In genomic region chr2:144496660-144497598, GRCh38 we compare ENCODE assay signal across 15 cellular contexts. TPM values are rescaled to one million over a fixed set of nuclear protein-coding genes. Genes with fewer than 3 reads are reported as not detected.
DNase-seq lines count a peak whose midpoint lies in the region; ATAC-seq and TF ChIP-seq lines count a peak whose summit lies in the region.
"Had no signal": no experiment of that assay in that cellular context is flagged by ENCODE, and none has a peak within 500 bp of the region (broad histone marks: within the 10 kb centered on the region; RNA-seq: fewer than 3 reads in every experiment).

No MANE protein-coding gene starts in this region.

- peak overlapping the region; percentile 1 for H3K4me2 ChIP-seq in osteoblast (ENCODE audit: insufficient read depth, low read length)

- peaks cover 93% of the 10 kb centered on the region for H3K79me2 ChIP-seq in osteoblast (ENCODE audit: insufficient read depth, low read length)

- no peak overlapping the region for H2AFZ ChIP-seq in osteoblast (ENCODE audit: low read length)

- TF ChIP-seq CTCF in glutamatergic neuron (IDR thresholded peaks at IDR 0.05; ENCODE audit: partially characterized antibody, unreplicated experiment) = no peak
- no peak for TF ChIP-seq CTCF in osteoblast (IDR thresholded peaks at IDR 0.05; ENCODE audit: extremely low read depth, low read depth, low read length)

- peak overlapping the region; percentile 34 for H3K27ac ChIP-seq in osteoblast (ENCODE audit: low read depth, low read length)
- H3K27ac ChIP-seq: right lobe of liver had no signal

- H3K4me3 ChIP-seq in osteoblast (ENCODE audit: insufficient read depth, low read length) = no peak overlapping the region
- H3K4me3 ChIP-seq: GM12878, MG63, right lobe of liver had no signal

- no peaks in the 10 kb centered on the region for H3K27me3 ChIP-seq in osteoblast (ENCODE audit: insufficient read depth, low read length)
- H3K27me3 ChIP-seq: MG63, right lobe of liver had no signal

- H3K36me3 Mint-ChIP-seq in stimulated activated naive CD8-positive, alpha-beta T cell treated with anti-CD3 and anti-CD28 coated beads, Interleukin-15, Interleukin-2, amounts not matched to agents 100 ng/mL and 50 ng/mL, for 24 hours (ENCODE audit: low read depth) = peaks cover 37% of the 10 kb centered on the region
- H3K36me3 Mint-ChIP-seq in glutamatergic neuron (ENCODE audit: unreplicated experiment) = no peaks in the 10 kb centered on the region

- H3K9me3 ChIP-seq in osteoblast (ENCODE audit: low read depth, low read length) = no peaks in the 10 kb centered on the region
- H3K9me3 ChIP-seq: MG63, right lobe of liver had no signal

- no peaks in the 10 kb centered on the region for H3K27me3 Mint-ChIP-seq in stimulated activated naive CD8-positive, alpha-beta T cell treated with anti-CD3 and anti-CD28 coated beads, Interleukin-15, Interleukin-2, amounts not matched to agents 100 ng/mL and 50 ng/mL, for 24 hours
- H3K27me3 Mint-ChIP-seq in glutamatergic neuron (ENCODE audit: unreplicated experiment) = peaks cover 3% of the 10 kb centered on the region

- peak overlapping the region; percentile 5 for H3K27ac Mint-ChIP-seq in stimulated activated naive CD8-positive, alpha-beta T cell treated with anti-CD3 and anti-CD28 coated beads, Interleukin-15, Interleukin-2, amounts not matched to agents 100 ng/mL and 50 ng/mL, for 24 hours
- H3K27ac Mint-ChIP-seq in glutamatergic neuron (ENCODE audit: unreplicated experiment) = peak overlapping the region; percentile 14

- H3K4me1 Mint-ChIP-seq in stimulated activated naive CD8-positive, alpha-beta T cell treated with anti-CD3 and anti-CD28 coated beads, Interleukin-15, Interleukin-2, amounts not matched to agents 100 ng/mL and 50 ng/mL, for 24 hours (ENCODE audit: low read depth) = peaks cover 66% of the 10 kb centered on the region
- H3K4me1 Mint-ChIP-seq in glutamatergic neuron (ENCODE audit: low read depth, unreplicated experiment) = peaks cover 65% of the 10 kb centered on the region

- H3K36me3 ChIP-seq in osteoblast (ENCODE audit: insufficient read depth, low read length) = peaks cover 24% of the 10 kb centered on the region
- H3K36me3 ChIP-seq: right lobe of liver had no signal

- H3K4me3 Mint-ChIP-seq in stimulated activated naive CD8-positive, alpha-beta T cell treated with anti-CD3 and anti-CD28 coated beads, Interleukin-15, Interleukin-2, amounts not matched to agents 100 ng/mL and 50 ng/mL, for 24 hours = no peak overlapping the region
- H3K4me3 Mint-ChIP-seq in glutamatergic neuron (ENCODE audit: unreplicated experiment) = no peak overlapping the region

- no peak for ATAC-seq in stimulated activated naive CD8-positive, alpha-beta T cell treated with anti-CD3 and anti-CD28 coated beads, Interleukin-15, Interleukin-2, amounts not matched to agents 100 U/mL and 50 U/mL, for 24 hours
- ATAC-seq in GM19455 (IDR thresholded peaks at IDR 0.05; ENCODE audit: unreplicated experiment) = no peak
- ATAC-seq: GM12878, right lobe of liver had no signal

- no peak for DNase-seq in stimulated activated naive CD8-positive, alpha-beta T cell treated with anti-CD3 and anti-CD28 coated beads, Interleukin-15, Interleukin-2, amounts not matched to agents 100 U/mL and 50 U/mL, for 24 hours
- DNase-seq in glutamatergic neuron (no peak), osteoblast (ENCODE audit: insufficient read length, low spot score, missing footprints) (no peak), NK-92 (lab: John Stamatoyannopoulos, UW; ENCODE audit: unreplicated experiment) (no peak), HUDEP-2 (lab: John Stamatoyannopoulos, UW; ENCODE audit: unreplicated experiment in 76 of 76) (no peak), midbrain (lab: John Stamatoyannopoulos, UW) (no peak)
- DNase-seq: activated gamma-delta T cell; central memory CD4-positive, alpha-beta T cell; DND-41; MG63; right lobe of liver; T-helper 1 cell had no signal

- H4K20me1 ChIP-seq in osteoblast (ENCODE audit: insufficient read depth, low read length) = peaks cover 17% of the 10 kb centered on the region

- H3K4me1 ChIP-seq in osteoblast (ENCODE audit: insufficient read depth, low read length) = peaks cover 27% of the 10 kb centered on the region

- H3K9me3 Mint-ChIP-seq in stimulated activated naive CD8-positive, alpha-beta T cell treated with anti-CD3 and anti-CD28 coated beads, Interleukin-15, Interleukin-2, amounts not matched to agents 100 ng/mL and 50 ng/mL, for 24 hours = no peaks in the 10 kb centered on the region
- H3K9me3 Mint-ChIP-seq in glutamatergic neuron (ENCODE audit: unreplicated experiment) = peaks cover 3% of the 10 kb centered on the region

RNA-seq across cellular contexts. Expression of gene ZEB2, which starts 23.0 kb away (rescaled TPM):
- total RNA-seq in glutamatergic neuron (ENCODE audit: unreplicated experiment) (121 TPM), osteoblast (119 and 128 TPM in 2 replicates)
